Comparison of ENCODE assay signal across 21 cellular contexts in the genomic region with DNA sequence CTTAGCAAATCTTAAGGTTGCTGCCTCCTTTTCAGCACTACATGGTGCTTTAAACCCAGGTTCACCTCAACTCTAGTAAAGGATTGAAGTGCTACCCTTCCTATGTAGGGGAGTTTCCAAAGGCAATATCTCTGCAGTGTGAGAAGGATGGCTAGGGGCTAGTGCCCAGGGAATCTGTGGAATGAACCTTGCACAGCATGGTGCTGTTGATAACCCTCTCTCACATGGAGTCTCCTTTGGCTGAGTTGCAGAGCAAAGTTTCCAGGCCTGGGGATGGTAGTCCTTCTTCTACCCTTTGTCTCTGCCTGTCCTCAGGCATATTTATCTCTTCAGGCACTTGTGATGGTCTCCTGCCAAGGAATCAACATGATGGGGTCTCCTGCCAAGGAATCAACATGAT. TPM values are rescaled to one million over a fixed set of nuclear protein-coding genes. Genes with fewer than 3 reads are reported as not detected.
DNase-seq lines count a peak whose midpoint lies in the region; TF ChIP-seq lines count a peak whose summit lies in the region.
"Had no signal": no experiment of that assay in that cellular context is flagged by ENCODE, and none has a peak within 500 bp of the region (broad histone marks: within the 10 kb centered on the region; RNA-seq: fewer than 3 reads in every experiment).

No MANE protein-coding gene starts in this region.

- H3K4me3 ChIP-seq in NT2/D1 (ENCODE audit: insufficient read length, low read depth), result no peak overlapping the region
- peak overlapping the region; percentile 68 for H3K4me3 ChIP-seq in endodermal cell (ENCODE audit: low read length)
- no peak overlapping the region for H3K4me3 ChIP-seq in mesendoderm (ENCODE audit: low read length)
- H3K4me3 ChIP-seq: BLaER1, HAP-1 had no signal

- H3K27me3 ChIP-seq in NT2/D1 (ENCODE audit: insufficient read depth, insufficient read length), result no peaks in the 10 kb centered on the region
- H3K27me3 ChIP-seq in endodermal cell (ENCODE audit: control insufficient read depth, insufficient read depth, low read length, poor library complexity, severe bottlenecking), result no peaks in the 10 kb centered on the region
- no peaks in the 10 kb centered on the region for H3K27me3 ChIP-seq in mesendoderm (ENCODE audit: insufficient read depth, low read length, poor library complexity)
- H3K27me3 ChIP-seq: BLaER1 had no signal

- H3K36me3 ChIP-seq in NT2/D1 (ENCODE audit: insufficient read depth, insufficient read length, low read length), result no peaks in the 10 kb centered on the region
- no peaks in the 10 kb centered on the region for H3K36me3 ChIP-seq in endodermal cell (ENCODE audit: control insufficient read depth, insufficient read depth, low read length)
- no peaks in the 10 kb centered on the region for H3K36me3 ChIP-seq in mesendoderm (ENCODE audit: control insufficient read depth, insufficient read depth, low read length)
- H3K36me3 ChIP-seq: BLaER1, HAP-1 had no signal

- H3K27ac Mint-ChIP-seq in activated CD4-positive, alpha-beta T cell treated with anti-CD3 and anti-CD28 coated beads, Interleukin-2, amount 10 ng/mL, durations not matched to agents 24 days and 14 days, result no peak overlapping the region
- peak overlapping the region; percentile 6 for H3K27ac Mint-ChIP-seq in endodermal cell
- no peak overlapping the region for H3K27ac Mint-ChIP-seq in CD14-positive monocyte
- H3K27ac Mint-ChIP-seq: B cell; CD4-positive, alpha-beta memory T cell; HFFc6 had no signal

- no peak overlapping the region for H3K4me2 ChIP-seq in mesendoderm (ENCODE audit: low read length)
- H3K4me2 ChIP-seq: BLaER1 had no signal

- no peak overlapping the region for H2BK120ac ChIP-seq in mesendoderm (ENCODE audit: low read depth, low read length)

- H3K4me1 Mint-ChIP-seq in activated CD4-positive, alpha-beta T cell treated with anti-CD3 and anti-CD28 coated beads, Interleukin-2, amount 10 ng/mL, durations not matched to agents 24 days and 14 days, result no peaks in the 10 kb centered on the region
- H3K4me1 Mint-ChIP-seq in endodermal cell (peaks cover 3% of the 10 kb centered on the region), CD14-positive monocyte (no peaks in the 10 kb centered on the region)
- H3K4me1 Mint-ChIP-seq: B cell; CD4-positive, alpha-beta memory T cell had no signal

- no peak overlapping the region for H3K4me3 Mint-ChIP-seq in activated CD4-positive, alpha-beta T cell treated with anti-CD3 and anti-CD28 coated beads, Interleukin-2, amount 10 ng/mL, durations not matched to agents 24 days and 14 days
- no peak overlapping the region for H3K4me3 Mint-ChIP-seq in endodermal cell
- H3K4me3 Mint-ChIP-seq in CD14-positive monocyte, result no peak overlapping the region
- H3K4me3 Mint-ChIP-seq: B cell; CD4-positive, alpha-beta memory T cell; HFFc6 had no signal

- no peak overlapping the region for H3K56ac ChIP-seq in mesendoderm (ENCODE audit: low read length)

- no peaks in the 10 kb centered on the region for H3K27me3 Mint-ChIP-seq in activated CD4-positive, alpha-beta T cell treated with anti-CD3 and anti-CD28 coated beads, Interleukin-2, amount 10 ng/mL, durations not matched to agents 24 days and 14 days
- H3K27me3 Mint-ChIP-seq in endodermal cell (ENCODE audit: insufficient read depth) (no peaks in the 10 kb centered on the region), CD14-positive monocyte (ENCODE audit: low read depth in 3 of 3) (peaks cover 0 to 2% (median 0%) of the 10 kb centered on the region in 3 donors)
- H3K27me3 Mint-ChIP-seq: B cell; CD4-positive, alpha-beta memory T cell had no signal

- no peak overlapping the region for H2BK5ac ChIP-seq in mesendoderm (ENCODE audit: low read length)

- DNase-seq in activated CD4-positive, alpha-beta T cell treated with anti-CD3 and anti-CD28 coated beads, Interleukin-2, amount 10 ng/mL, durations not matched to agents 24 days and 14 days, result peak; percentile 13
- DNase-seq in activated CD4-positive, alpha-beta T cell treated with anti-CD3 and anti-CD28 coated beads, Interleukin-2, amount 50 U/mL, for 1 hour, result no peak
- peak; percentile 23 for DNase-seq in NT2/D1 (ENCODE audit: low read depth, low spot score)
- peak; percentile 68 for DNase-seq in endodermal cell
- peak; percentile 87 for DNase-seq in mesendoderm
- DNase-seq in CD14-positive monocyte (ENCODE audit: low spot score), result no peak
- DNase-seq in NCI-H1436 (lab: John Stamatoyannopoulos, UW), result no peak
- DNase-seq in hepatic stellate cell (ENCODE audit: low spot score), result no peak
- DNase-seq: Calu3; CD4-positive, alpha-beta memory T cell; COR-L47; DMS53; DMS79 treated with DMSO at 0.1 percent for 48 hours; GOT3; HFFc6 had no signal

- H3K4me1 ChIP-seq in NT2/D1 (ENCODE audit: insufficient read depth, insufficient read length), result no peaks in the 10 kb centered on the region
- H3K4me1 ChIP-seq in endodermal cell (ENCODE audit: control insufficient read depth, insufficient read depth, low read length), result no peaks in the 10 kb centered on the region
- H3K4me1 ChIP-seq in mesendoderm (ENCODE audit: control insufficient read depth, low read depth, low read length), result no peaks in the 10 kb centered on the region
- H3K4me1 ChIP-seq: BLaER1, HAP-1 had no signal

- H3K36me3 Mint-ChIP-seq in activated CD4-positive, alpha-beta T cell treated with anti-CD3 and anti-CD28 coated beads, Interleukin-2, amount 10 ng/mL, durations not matched to agents 24 days and 14 days (ENCODE audit: low read depth), result no peaks in the 10 kb centered on the region
- H3K36me3 Mint-ChIP-seq in endodermal cell (ENCODE audit: low read depth), result peaks cover 9% of the 10 kb centered on the region
- H3K36me3 Mint-ChIP-seq in CD14-positive monocyte, result no peaks in the 10 kb centered on the region

- no peak overlapping the region for H3K4ac ChIP-seq in mesendoderm (ENCODE audit: low read depth, low read length)

- no peak overlapping the region for H2BK15ac ChIP-seq in mesendoderm (replicated peaks; ENCODE audit: low read depth)

- no peaks in the 10 kb centered on the region for H3K79me1 ChIP-seq in mesendoderm (ENCODE audit: low read length)

- H3K9ac ChIP-seq in NT2/D1 (ENCODE audit: insufficient read length, low read depth), result no peak overlapping the region
- no peak overlapping the region for H3K9ac ChIP-seq in endodermal cell (ENCODE audit: extremely low read depth, low read length, poor library complexity, severe bottlenecking)
- H3K9ac ChIP-seq in mesendoderm (ENCODE audit: low read length), result no peak overlapping the region
- H3K9ac ChIP-seq: BLaER1 had no signal

- peaks cover 29% of the 10 kb centered on the region for H3K9me3 ChIP-seq in NT2/D1 (ENCODE audit: insufficient read depth, low read length)
- H3K9me3 ChIP-seq in endodermal cell (ENCODE audit: control insufficient read depth, low read length), result peaks cover 64% of the 10 kb centered on the region

- no peak overlapping the region for H3K18ac ChIP-seq in mesendoderm (ENCODE audit: low read length)

- no peak for TF ChIP-seq CTCF in endodermal cell (conservative IDR thresholded peaks at IDR 0.05)
- TF ChIP-seq CTCF in CD14-positive monocyte (IDR thresholded peaks at IDR 0.05), result no peak

- no peaks in the 10 kb centered on the region for H3K9me3 Mint-ChIP-seq in activated CD4-positive, alpha-beta T cell treated with anti-CD3 and anti-CD28 coated beads, Interleukin-2, amount 10 ng/mL, durations not matched to agents 24 days and 14 days
- H3K9me3 Mint-ChIP-seq in endodermal cell (peaks cover 41% of the 10 kb centered on the region), CD14-positive monocyte (peaks cover 21 to 37% (median 28%) of the 10 kb centered on the region in 7 donors)

- H3K79me2 ChIP-seq in mesendoderm (ENCODE audit: control insufficient read depth, insufficient read depth, low read length), result no peaks in the 10 kb centered on the region

- H3K23ac ChIP-seq in mesendoderm (ENCODE audit: low read length), result no peak overlapping the region

- no peak overlapping the region for H2AK5ac ChIP-seq in mesendoderm (ENCODE audit: low read length)

- H4K8ac ChIP-seq in mesendoderm (ENCODE audit: low read depth, low read length), result no peak overlapping the region

- intact Hi-C loops in activated CD4-positive, alpha-beta T cell treated with anti-CD3 and anti-CD28 coated beads, Interleukin-2, amount 10 ng/mL, durations not matched to agents 24 days and 14 days (cut with micrococcal nuclease), result no loop called here
- intact Hi-C loops in CD14-positive monocyte (cut with micrococcal nuclease), result no loop called here

- no peak overlapping the region for H4K5ac ChIP-seq in mesendoderm (ENCODE audit: low read length)

- no peak overlapping the region for H3K27ac ChIP-seq in endodermal cell (ENCODE audit: low read depth, low read length)
- no peak overlapping the region for H3K27ac ChIP-seq in mesendoderm (ENCODE audit: low read depth, low read length)
- H3K27ac ChIP-seq: 22Rv1, BLaER1, C4-2B had no signal

RNA-seq across cellular contexts. Expression of a gene that starts 59.4 kb away (rescaled TPM):
- 0.21 TPM in 1 of 2 replicates, not detected in the other for total RNA-seq in activated CD4-positive, alpha-beta T cell treated with anti-CD3 and anti-CD28 coated beads, Interleukin-2, amount 10 ng/mL, durations not matched to agents 24 days and 14 days
- total RNA-seq in endodermal cell, result 1 to 10 TPM in 1 of 2 donors, under 1 TPM in 1; 0.69 to 1.3 TPM
- polyA plus RNA-seq in endodermal cell (2013, experiment 1 of 2), result not detected
- polyA plus RNA-seq in endodermal cell (2013, experiment 2 of 2), result not detected
- polyA plus RNA-seq in mesendoderm (2013, experiment 1 of 2), result 0.18 TPM
- polyA plus RNA-seq in mesendoderm (2013, experiment 2 of 2), result 0.03 TPM
- polyA plus RNA-seq in CD14-positive monocyte, result not detected
- total RNA-seq: Daoy had no signal
- polyA plus RNA-seq: CD4-positive, alpha-beta memory T cell had no signal

Comparison
In these comparisons a context has a peak if more than half of its experiments do, and no peak if none do; other contexts are left out.
1. DNase-seq: peak in activated CD4-positive, alpha-beta T cell treated with anti-CD3 and anti-CD28 coated beads, Interleukin-2, amount 10 ng/mL, durations not matched to agents 24 days and 14 days (single experiment), NT2/D1 (single experiment), endodermal cell (single experiment) and mesendoderm (single experiment); none in activated CD4-positive, alpha-beta T cell treated with anti-CD3 and anti-CD28 coated beads, Interleukin-2, amount 50 U/mL, for 1 hour (single experiment), CD14-positive monocyte (single experiment), NCI-H1436 (single experiment) and hepatic stellate cell (single experiment).